8 cellular contexts compared by ENCODE assay signal in the genomic region with DNA sequence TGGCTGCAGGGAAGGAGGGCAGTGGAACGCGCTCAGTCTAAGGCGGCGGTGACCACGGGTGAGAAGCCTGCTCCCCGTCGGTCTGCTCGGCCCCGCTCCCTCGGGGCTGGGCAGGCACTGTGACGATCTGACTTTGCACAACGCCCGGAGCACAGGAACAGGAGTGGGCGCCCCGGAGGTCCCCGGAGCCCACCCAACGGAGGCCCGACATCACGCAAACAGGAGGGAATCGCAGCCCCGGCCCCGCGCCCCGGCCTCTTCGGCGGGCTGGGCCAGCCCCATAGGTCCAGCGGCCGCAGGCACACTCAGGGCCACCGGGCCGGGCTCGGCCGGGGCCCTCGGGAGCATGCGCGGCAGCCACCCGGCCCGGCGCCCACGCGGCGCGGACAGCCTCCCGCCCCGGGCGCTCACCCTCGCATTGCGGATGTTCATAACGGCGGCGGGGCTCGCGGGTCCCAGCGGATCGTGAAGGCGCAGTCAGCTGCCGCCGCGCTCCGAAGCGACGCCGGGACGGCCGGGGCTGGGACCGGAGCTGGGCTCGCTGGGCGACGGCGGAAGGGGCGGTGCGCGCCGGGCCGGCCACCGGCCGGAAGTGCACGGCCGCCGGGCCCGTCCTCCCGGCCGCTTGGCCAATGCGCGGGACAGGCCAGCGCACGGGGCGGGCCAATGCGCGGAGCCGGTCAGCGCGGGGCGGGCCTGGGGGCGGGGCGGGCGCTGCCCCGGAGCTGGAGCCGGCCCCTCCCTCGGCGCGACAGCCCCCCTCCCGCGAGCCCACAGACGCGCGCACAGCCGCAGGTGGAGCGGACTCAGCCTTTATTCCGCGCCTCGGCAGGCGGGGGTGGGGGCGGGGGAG. TPM values are rescaled to one million over a fixed set of nuclear protein-coding genes. Genes with fewer than 3 reads are reported as not detected.
DNase-seq lines count a peak whose midpoint lies in the region; ATAC-seq and TF ChIP-seq lines count a peak whose summit lies in the region.

A gene (minus strand): TSS at position 565 of the 853 bp plus-strand sequence. CDS start 133 bp downstream, at position 432.

- intact Hi-C loops in sigmoid colon (cut with DNase I) = loop anchor here (5.0 kb wide), 1 partner anchor 152 kb away; a partner anchor contains a TSS

- peak; percentile 89 for ATAC-seq in HG02610 (IDR thresholded peaks at IDR 0.05; ENCODE audit: unreplicated experiment)

- peak; percentile 38 to 71 for DNase-seq in NCI-H2081 (lab: John Stamatoyannopoulos, UW)
- no peak for DNase-seq in NCI-H2081 treated with DMSO at 0.1 percent for 48 hours (lab: John Stamatoyannopoulos, UW)
- peak; percentile 79 for DNase-seq in NCI-H1105 (lab: John Stamatoyannopoulos, UW)
- DNase-seq in T-helper 9 cell = peak; percentile 46
- DNase-seq in T47D (ENCODE audit: low read depth in 1 of 2, low spot score in 1 of 2) = peak; percentile 74 to 77
- peak; percentile 86 for DNase-seq in sigmoid colon

- H3K9me3 ChIP-seq in iPS-18a (ENCODE audit: control insufficient read depth, low read depth, low read length) = peaks cover 2% of the 10 kb centered on the region
- H3K9me3 ChIP-seq in sigmoid colon = no peaks in the 10 kb centered on the region

- in situ Hi-C loops in T47D (cut with HindIII; ENCODE audit: low pct_unique_long_range_greater_than_20kb, low sequenced_read_pairs) = no loop called here

- no peak for TF ChIP-seq CTCF in sigmoid colon (IDR thresholded peaks at IDR 0.05)

- TF ChIP-seq POLR2A in sigmoid colon (IDR thresholded peaks at IDR 0.05) = no peak

- H3K4me1 ChIP-seq in iPS-18a (ENCODE audit: control insufficient read depth, low read depth, low read length) = no peaks in the 10 kb centered on the region
- H3K4me1 ChIP-seq in sigmoid colon = peaks cover 0 to 16% (median 10%) of the 10 kb centered on the region in 4 donors

- no peaks in the 10 kb centered on the region for H3K27me3 ChIP-seq in iPS-18a (ENCODE audit: control insufficient read depth, insufficient read depth, low read length)
- no peaks in the 10 kb centered on the region for H3K27me3 ChIP-seq in sigmoid colon

- no peak for TF ChIP-seq EP300 in sigmoid colon (IDR thresholded peaks at IDR 0.05)

- H3K4me3 ChIP-seq in iPS-18a (ENCODE audit: low read length) = peak within 1 kb of the TSS; percentile 68
- H3K4me3 ChIP-seq in sigmoid colon = peak within 1 kb of the TSS; percentile 50 to 81 (median 68)

- 0% methylated on average over 107 to 113 of the region's 113 CpGs for WGBS in sigmoid colon, 2 donors

- peak within 1 kb of the TSS; percentile 50 for H3K9ac ChIP-seq in iPS-18a (ENCODE audit: low read length)

- H3K27ac ChIP-seq in iPS-18a (ENCODE audit: low read length) (no peak within 1 kb of the TSS), sigmoid colon (peak within 1 kb of the TSS; percentile 59 to 80 (median 74))

- H3K36me3 ChIP-seq in iPS-18a (ENCODE audit: control insufficient read depth, low read depth, low read length) = peaks cover 12% of the 10 kb centered on the region
- H3K36me3 ChIP-seq in sigmoid colon = peaks cover 0 to 26% (median 6%) of the 10 kb centered on the region in 4 donors

RNA-seq across cellular contexts. Expression of the gene that starts here (rescaled TPM):
- 100 to 1,000 TPM in 1 of 4 donors, 10 to 100 TPM in 3; 57.4 to 113 (median 79.2) TPM for total RNA-seq in sigmoid colon
- polyA plus RNA-seq in sigmoid colon = 100 to 1,000 TPM in 1 of 3 donors, 10 to 100 TPM in 2; 78.6 to 128 (median 84.7) TPM
